1 cellular context compared by ENCODE assay signal in the genomic region with DNA sequence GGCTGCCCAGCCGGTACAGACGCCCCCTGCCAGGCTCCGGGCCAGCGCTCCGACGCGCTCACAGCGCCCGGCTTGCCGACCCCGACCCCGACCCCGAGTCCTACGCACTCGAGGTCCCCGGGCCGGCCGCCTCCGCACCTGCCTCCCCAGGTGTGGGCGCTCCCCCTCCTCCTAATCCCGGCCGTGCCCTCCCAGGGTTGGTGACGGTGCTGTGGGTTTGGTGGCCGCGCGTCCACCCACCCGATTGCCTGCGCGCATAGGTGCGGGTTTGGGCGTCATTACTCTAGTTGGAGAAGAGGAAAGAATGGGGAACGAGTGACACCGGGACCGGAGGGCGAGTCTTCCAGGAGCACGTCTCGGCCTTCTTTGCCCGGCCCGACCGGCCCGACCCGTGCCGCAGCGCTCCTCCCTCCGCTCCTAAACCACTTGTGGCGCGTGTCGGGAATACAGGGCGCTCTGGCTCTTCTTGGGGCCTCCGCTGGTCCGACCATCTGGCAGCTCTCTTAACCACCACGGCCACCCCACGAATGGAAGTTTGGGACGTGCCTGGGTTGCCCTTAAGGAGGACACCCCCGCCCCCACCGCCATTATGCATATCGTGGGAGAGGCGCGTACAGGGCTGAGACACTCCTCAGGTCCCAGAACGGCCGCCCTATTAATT.
A peak's percentile ranks its signal among the peaks of the same experiment; 100 is the strongest.
TF ChIP-seq lines count a peak whose summit lies in the region.

No MANE protein-coding gene starts in this region.

TF ChIP-seq in K562, 482 proteins besides CTCF, POLR2A, EP300 and RAD21 (continued from another document and continues in another):
- TF ChIP-seq, protein P1, sequence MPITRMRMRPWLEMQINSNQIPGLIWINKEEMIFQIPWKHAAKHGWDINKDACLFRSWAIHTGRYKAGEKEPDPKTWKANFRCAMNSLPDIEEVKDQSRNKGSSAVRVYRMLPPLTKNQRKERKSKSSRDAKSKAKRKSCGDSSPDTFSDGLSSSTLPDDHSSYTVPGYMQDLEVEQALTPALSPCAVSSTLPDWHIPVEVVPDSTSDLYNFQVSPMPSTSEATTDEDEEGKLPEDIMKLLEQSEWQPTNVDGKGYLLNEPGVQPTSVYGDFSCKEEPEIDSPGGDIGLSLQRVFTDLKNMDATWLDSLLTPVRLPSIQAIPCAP (CRISPR knock-in tag; IDR thresholded peaks at IDR 0.05; ENCODE audit: borderline replicate concordance) = no peak
- no peak for TF ChIP-seq ZNF143 (CRISPR knock-in tag; IDR thresholded peaks at IDR 0.05)
- TF ChIP-seq, protein P2, sequence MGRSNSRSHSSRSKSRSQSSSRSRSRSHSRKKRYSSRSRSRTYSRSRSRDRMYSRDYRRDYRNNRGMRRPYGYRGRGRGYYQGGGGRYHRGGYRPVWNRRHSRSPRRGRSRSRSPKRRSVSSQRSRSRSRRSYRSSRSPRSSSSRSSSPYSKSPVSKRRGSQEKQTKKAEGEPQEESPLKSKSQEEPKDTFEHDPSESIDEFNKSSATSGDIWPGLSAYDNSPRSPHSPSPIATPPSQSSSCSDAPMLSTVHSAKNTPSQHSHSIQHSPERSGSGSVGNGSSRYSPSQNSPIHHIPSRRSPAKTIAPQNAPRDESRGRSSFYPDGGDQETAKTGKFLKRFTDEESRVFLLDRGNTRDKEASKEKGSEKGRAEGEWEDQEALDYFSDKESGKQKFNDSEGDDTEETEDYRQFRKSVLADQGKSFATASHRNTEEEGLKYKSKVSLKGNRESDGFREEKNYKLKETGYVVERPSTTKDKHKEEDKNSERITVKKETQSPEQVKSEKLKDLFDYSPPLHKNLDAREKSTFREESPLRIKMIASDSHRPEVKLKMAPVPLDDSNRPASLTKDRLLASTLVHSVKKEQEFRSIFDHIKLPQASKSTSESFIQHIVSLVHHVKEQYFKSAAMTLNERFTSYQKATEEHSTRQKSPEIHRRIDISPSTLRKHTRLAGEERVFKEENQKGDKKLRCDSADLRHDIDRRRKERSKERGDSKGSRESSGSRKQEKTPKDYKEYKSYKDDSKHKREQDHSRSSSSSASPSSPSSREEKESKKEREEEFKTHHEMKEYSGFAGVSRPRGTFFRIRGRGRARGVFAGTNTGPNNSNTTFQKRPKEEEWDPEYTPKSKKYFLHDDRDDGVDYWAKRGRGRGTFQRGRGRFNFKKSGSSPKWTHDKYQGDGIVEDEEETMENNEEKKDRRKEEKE (IDR thresholded peaks at IDR 0.05; ENCODE audit: borderline replicate concordance in 1 of 2, control insufficient read depth in 1 of 2, low read depth in 2 of 2, low read length in 1 of 2) = peak in 1 of 2 experiments; percentile 88; a peak in 2 of 4 replicates
- TF ChIP-seq, protein P3, sequence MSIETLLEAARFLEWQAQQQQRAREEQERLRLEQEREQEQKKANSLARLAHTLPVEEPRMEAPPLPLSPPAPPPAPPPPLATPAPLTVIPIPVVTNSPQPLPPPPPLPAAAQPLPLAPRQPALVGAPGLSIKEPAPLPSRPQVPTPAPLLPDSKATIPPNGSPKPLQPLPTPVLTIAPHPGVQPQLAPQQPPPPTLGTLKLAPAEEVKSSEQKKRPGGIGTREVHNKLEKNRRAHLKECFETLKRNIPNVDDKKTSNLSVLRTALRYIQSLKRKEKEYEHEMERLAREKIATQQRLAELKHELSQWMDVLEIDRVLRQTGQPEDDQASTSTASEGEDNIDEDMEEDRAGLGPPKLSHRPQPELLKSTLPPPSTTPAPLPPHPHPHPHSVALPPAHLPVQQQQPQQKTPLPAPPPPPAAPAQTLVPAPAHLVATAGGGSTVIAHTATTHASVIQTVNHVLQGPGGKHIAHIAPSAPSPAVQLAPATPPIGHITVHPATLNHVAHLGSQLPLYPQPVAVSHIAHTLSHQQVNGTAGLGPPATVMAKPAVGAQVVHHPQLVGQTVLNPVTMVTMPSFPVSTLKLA (conservative IDR thresholded peaks at IDR 0.05) = no peak; a peak in 1 of 4 replicates
- TF ChIP-seq, protein P4, sequence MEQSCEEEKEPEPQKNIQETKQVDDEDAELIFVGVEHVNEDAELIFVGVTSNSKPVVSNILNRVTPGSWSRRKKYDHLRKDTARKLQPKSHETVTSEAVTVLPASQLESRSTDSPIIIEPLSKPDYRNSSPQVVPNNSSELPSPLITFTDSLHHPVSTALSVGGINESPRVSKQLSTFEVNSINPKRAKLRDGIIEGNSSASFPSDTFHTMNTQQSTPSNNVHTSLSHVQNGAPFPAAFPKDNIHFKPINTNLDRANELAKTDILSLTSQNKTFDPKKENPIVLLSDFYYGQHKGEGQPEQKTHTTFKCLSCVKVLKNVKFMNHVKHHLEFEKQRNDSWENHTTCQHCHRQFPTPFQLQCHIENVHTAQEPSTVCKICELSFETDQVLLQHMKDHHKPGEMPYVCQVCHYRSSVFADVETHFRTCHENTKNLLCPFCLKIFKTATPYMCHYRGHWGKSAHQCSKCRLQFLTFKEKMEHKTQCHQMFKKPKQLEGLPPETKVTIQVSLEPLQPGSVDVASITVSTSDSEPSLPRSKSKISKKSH (CRISPR knock-in tag; IDR thresholded peaks at IDR 0.05) = no peak
- TF ChIP-seq, protein P5, sequence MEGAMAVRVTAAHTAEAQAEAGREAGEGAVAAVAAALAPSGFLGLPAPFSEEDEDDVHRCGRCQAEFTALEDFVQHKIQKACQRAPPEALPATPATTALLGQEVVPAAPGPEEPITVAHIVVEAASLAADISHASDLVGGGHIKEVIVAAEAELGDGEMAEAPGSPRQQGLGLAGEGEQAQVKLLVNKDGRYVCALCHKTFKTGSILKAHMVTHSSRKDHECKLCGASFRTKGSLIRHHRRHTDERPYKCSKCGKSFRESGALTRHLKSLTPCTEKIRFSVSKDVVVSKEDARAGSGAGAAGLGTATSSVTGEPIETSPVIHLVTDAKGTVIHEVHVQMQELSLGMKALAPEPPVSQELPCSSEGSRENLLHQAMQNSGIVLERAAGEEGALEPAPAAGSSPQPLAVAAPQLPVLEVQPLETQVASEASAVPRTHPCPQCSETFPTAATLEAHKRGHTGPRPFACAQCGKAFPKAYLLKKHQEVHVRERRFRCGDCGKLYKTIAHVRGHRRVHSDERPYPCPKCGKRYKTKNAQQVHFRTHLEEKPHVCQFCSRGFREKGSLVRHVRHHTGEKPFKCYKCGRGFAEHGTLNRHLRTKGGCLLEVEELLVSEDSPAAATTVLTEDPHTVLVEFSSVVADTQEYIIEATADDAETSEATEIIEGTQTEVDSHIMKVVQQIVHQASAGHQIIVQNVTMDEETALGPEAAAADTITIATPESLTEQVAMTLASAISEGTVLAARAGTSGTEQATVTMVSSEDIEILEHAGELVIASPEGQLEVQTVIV (CRISPR knock-in tag; IDR thresholded peaks at IDR 0.05; ENCODE audit: borderline replicate concordance) = no peak
- TF ChIP-seq HEY1 (CRISPR knock-in tag; IDR thresholded peaks at IDR 0.05; ENCODE audit: borderline replicate concordance) = no peak
- TF ChIP-seq KHSRP (IDR thresholded peaks at IDR 0.05) = no peak
- no peak for TF ChIP-seq ZNF197 (CRISPR knock-in tag; IDR thresholded peaks at IDR 0.05; ENCODE audit: low read depth)
- TF ChIP-seq TCF7L2 (IDR thresholded peaks at IDR 0.05; ENCODE audit: low read depth, low read length) = no peak
- TF ChIP-seq CTBP1 (IDR thresholded peaks at IDR 0.05; ENCODE audit: borderline replicate concordance) = peak; percentile 78
- TF ChIP-seq E2F3 (CRISPR knock-in tag; IDR thresholded peaks at IDR 0.05) = no peak
- TF ChIP-seq NFRKB (IDR thresholded peaks at IDR 0.05; ENCODE audit: low read depth) = peak; percentile 73; the same call in 1 of the 2 replicates
- TF ChIP-seq ZNF561 (CRISPR knock-in tag; conservative IDR thresholded peaks at IDR 0.05) = no peak
- TF ChIP-seq, protein P6, sequence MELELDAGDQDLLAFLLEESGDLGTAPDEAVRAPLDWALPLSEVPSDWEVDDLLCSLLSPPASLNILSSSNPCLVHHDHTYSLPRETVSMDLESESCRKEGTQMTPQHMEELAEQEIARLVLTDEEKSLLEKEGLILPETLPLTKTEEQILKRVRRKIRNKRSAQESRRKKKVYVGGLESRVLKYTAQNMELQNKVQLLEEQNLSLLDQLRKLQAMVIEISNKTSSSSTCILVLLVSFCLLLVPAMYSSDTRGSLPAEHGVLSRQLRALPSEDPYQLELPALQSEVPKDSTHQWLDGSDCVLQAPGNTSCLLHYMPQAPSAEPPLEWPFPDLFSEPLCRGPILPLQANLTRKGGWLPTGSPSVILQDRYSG (tag; conservative IDR thresholded peaks at IDR 0.05; ENCODE audit: low read depth) = no peak
- TF ChIP-seq ILF3 (IDR thresholded peaks at IDR 0.05; ENCODE audit: borderline replicate concordance) = peak; percentile 92
- no peak for TF ChIP-seq ZNF124 (CRISPR knock-in tag; IDR thresholded peaks at IDR 0.05)
- TF ChIP-seq, protein P7, sequence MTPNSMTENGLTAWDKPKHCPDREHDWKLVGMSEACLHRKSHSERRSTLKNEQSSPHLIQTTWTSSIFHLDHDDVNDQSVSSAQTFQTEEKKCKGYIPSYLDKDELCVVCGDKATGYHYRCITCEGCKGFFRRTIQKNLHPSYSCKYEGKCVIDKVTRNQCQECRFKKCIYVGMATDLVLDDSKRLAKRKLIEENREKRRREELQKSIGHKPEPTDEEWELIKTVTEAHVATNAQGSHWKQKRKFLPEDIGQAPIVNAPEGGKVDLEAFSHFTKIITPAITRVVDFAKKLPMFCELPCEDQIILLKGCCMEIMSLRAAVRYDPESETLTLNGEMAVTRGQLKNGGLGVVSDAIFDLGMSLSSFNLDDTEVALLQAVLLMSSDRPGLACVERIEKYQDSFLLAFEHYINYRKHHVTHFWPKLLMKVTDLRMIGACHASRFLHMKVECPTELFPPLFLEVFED (CRISPR knock-in tag; conservative IDR thresholded peaks at IDR 0.05) = peak; percentile 54; the same call in 1 of the 2 replicates
- no peak for TF ChIP-seq SREBF1 (IDR thresholded peaks at IDR 0.05; ENCODE audit: borderline replicate concordance, low read depth, low read length)
- TF ChIP-seq TBL1XR1 (IDR thresholded peaks at IDR 0.05; ENCODE audit: low read length in 2 of 2) = no peak
- TF ChIP-seq, protein P8, sequence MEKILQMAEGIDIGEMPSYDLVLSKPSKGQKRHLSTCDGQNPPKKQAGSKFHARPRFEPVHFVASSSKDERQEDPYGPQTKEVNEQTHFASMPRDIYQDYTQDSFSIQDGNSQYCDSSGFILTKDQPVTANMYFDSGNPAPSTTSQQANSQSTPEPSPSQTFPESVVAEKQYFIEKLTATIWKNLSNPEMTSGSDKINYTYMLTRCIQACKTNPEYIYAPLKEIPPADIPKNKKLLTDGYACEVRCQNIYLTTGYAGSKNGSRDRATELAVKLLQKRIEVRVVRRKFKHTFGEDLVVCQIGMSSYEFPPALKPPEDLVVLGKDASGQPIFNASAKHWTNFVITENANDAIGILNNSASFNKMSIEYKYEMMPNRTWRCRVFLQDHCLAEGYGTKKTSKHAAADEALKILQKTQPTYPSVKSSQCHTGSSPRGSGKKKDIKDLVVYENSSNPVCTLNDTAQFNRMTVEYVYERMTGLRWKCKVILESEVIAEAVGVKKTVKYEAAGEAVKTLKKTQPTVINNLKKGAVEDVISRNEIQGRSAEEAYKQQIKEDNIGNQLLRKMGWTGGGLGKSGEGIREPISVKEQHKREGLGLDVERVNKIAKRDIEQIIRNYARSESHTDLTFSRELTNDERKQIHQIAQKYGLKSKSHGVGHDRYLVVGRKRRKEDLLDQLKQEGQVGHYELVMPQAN (IDR thresholded peaks at IDR 0.05; ENCODE audit: borderline replicate concordance) = no peak
- TF ChIP-seq, protein P9, sequence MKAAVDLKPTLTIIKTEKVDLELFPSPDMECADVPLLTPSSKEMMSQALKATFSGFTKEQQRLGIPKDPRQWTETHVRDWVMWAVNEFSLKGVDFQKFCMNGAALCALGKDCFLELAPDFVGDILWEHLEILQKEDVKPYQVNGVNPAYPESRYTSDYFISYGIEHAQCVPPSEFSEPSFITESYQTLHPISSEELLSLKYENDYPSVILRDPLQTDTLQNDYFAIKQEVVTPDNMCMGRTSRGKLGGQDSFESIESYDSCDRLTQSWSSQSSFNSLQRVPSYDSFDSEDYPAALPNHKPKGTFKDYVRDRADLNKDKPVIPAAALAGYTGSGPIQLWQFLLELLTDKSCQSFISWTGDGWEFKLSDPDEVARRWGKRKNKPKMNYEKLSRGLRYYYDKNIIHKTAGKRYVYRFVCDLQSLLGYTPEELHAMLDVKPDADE (conservative IDR thresholded peaks at IDR 0.05; ENCODE audit: control insufficient read depth, low read depth, low read length) = peak; percentile 48; the same call in 1 of the 2 replicates
- TF ChIP-seq, protein P10, sequence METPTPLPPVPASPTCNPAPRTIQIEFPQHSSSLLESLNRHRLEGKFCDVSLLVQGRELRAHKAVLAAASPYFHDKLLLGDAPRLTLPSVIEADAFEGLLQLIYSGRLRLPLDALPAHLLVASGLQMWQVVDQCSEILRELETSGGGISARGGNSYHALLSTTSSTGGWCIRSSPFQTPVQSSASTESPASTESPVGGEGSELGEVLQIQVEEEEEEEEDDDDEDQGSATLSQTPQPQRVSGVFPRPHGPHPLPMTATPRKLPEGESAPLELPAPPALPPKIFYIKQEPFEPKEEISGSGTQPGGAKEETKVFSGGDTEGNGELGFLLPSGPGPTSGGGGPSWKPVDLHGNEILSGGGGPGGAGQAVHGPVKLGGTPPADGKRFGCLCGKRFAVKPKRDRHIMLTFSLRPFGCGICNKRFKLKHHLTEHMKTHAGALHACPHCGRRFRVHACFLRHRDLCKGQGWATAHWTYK (CRISPR knock-in tag; IDR thresholded peaks at IDR 0.05) = no peak
- TF ChIP-seq, protein P11, sequence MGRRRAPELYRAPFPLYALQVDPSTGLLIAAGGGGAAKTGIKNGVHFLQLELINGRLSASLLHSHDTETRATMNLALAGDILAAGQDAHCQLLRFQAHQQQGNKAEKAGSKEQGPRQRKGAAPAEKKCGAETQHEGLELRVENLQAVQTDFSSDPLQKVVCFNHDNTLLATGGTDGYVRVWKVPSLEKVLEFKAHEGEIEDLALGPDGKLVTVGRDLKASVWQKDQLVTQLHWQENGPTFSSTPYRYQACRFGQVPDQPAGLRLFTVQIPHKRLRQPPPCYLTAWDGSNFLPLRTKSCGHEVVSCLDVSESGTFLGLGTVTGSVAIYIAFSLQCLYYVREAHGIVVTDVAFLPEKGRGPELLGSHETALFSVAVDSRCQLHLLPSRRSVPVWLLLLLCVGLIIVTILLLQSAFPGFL (CRISPR knock-in tag; IDR thresholded peaks at IDR 0.05) = no peak
- TF ChIP-seq HMGN3 (IDR thresholded peaks at IDR 0.05; ENCODE audit: borderline replicate concordance, extremely low read depth, insufficient read length, low read depth, low read length) = peak; percentile 90
- no peak for TF ChIP-seq NCOA4 (IDR thresholded peaks at IDR 0.05; ENCODE audit: partially characterized antibody)
- TF ChIP-seq CBX3 (IDR thresholded peaks at IDR 0.05; ENCODE audit: borderline replicate concordance in 1 of 2, low read length in 2 of 2) = no peak
- TF ChIP-seq, protein P12, sequence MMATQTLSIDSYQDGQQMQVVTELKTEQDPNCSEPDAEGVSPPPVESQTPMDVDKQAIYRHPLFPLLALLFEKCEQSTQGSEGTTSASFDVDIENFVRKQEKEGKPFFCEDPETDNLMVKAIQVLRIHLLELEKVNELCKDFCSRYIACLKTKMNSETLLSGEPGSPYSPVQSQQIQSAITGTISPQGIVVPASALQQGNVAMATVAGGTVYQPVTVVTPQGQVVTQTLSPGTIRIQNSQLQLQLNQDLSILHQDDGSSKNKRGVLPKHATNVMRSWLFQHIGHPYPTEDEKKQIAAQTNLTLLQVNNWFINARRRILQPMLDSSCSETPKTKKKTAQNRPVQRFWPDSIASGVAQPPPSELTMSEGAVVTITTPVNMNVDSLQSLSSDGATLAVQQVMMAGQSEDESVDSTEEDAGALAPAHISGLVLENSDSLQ (IDR thresholded peaks at IDR 0.05) = no peak
- no peak for TF ChIP-seq MTA2 (IDR thresholded peaks at IDR 0.05; ENCODE audit: low read depth)
- TF ChIP-seq CAMTA2 (CRISPR knock-in tag; conservative IDR thresholded peaks at IDR 0.05) = no peak
- TF ChIP-seq EP400 (IDR thresholded peaks at IDR 0.05) = peak; percentile 63; the same call in 1 of the 2 replicates
- peak; percentile 4 for TF ChIP-seq RBM25 (IDR thresholded peaks at IDR 0.05; ENCODE audit: low read depth, low read length, severe bottlenecking)
- 0 out of 2 replicates have a peak, but pooled peaks have one; percentile 11 for TF ChIP-seq KLF13 (tag; IDR thresholded peaks at IDR 0.05; ENCODE audit: borderline replicate concordance, low read depth)
